Comparison of ENCODE assay signal across 9 cellular contexts in genomic region chr9:113654605-113655193, GRCh38.
DNase-seq lines count a peak whose midpoint lies in the region; ATAC-seq and TF ChIP-seq lines count a peak whose summit lies in the region.
"Had no signal": no experiment of that assay in that cellular context is flagged by ENCODE, and none has a peak within 500 bp of the region (broad histone marks: within the 10 kb centered on the region; RNA-seq: fewer than 3 reads in every experiment).

No MANE protein-coding gene starts in this region.

- 82% methylated on average over 7 of the region's 10 CpGs for WGBS in right lobe of liver (ENCODE audit: insufficient coverage, low coverage, low lambda C conversion rate, missing lambda C conversion rate)

- H3K9ac ChIP-seq in colonic mucosa (ENCODE audit: low read depth in 2 of 2, low read length in 2 of 2), result no peak overlapping the region
- no peak overlapping the region for H3K9ac ChIP-seq in skeletal muscle tissue (ENCODE audit: low read depth in 1 of 3, low read length in 3 of 3)

- no peaks in the 10 kb centered on the region for H3K27me3 ChIP-seq in colonic mucosa
- H3K27me3 ChIP-seq in right lobe of liver, result no peaks in the 10 kb centered on the region
- no peaks in the 10 kb centered on the region for H3K27me3 ChIP-seq in skeletal muscle tissue (ENCODE audit: control insufficient read depth in 3 of 3, insufficient read depth in 3 of 3, low read length in 3 of 3)

- peaks cover 5% of the 10 kb centered on the region; the same call in 1 of the 2 replicates for H3K27me3 Mint-ChIP-seq in HFFc6 (ENCODE audit: insufficient read depth)

- H3K36me3 ChIP-seq in colonic mucosa, result no peaks in the 10 kb centered on the region
- H3K36me3 ChIP-seq in right lobe of liver, result no peaks in the 10 kb centered on the region
- no peaks in the 10 kb centered on the region for H3K36me3 ChIP-seq in skeletal muscle tissue (ENCODE audit: control insufficient read depth in 3 of 3, insufficient read depth in 3 of 3, low read length in 3 of 3)

- peak overlapping the region; percentile 70 for H3K27ac Mint-ChIP-seq in HFFc6

- H3K4me3 ChIP-seq in colonic mucosa (no peak overlapping the region), right lobe of liver (no peak overlapping the region), skeletal muscle tissue (ENCODE audit: low read length in 3 of 3) (no peak overlapping the region)

- TF ChIP-seq POLR2A in right lobe of liver (IDR thresholded peaks at IDR 0.05), result no peak

- no peaks in the 10 kb centered on the region for H3K4me1 ChIP-seq in colonic mucosa
- H3K4me1 ChIP-seq in right lobe of liver, result peaks cover 0 to 27% (median 7%) of the 10 kb centered on the region in 4 donors
- H3K4me1 ChIP-seq in skeletal muscle tissue (ENCODE audit: control insufficient read depth in 3 of 3, insufficient read depth in 3 of 3, low read length in 3 of 3), result peaks cover 30 to 40% (median 34%) of the 10 kb centered on the region in 3 donors

- peaks cover 67% of the 10 kb centered on the region for H3K4me1 Mint-ChIP-seq in HFFc6 (ENCODE audit: low read depth)

- H3K36me3 Mint-ChIP-seq in HFFc6 (ENCODE audit: low read depth), result no peaks in the 10 kb centered on the region

- DNase-seq in HFFc6 (no peak), colonic mucosa (no peak), right lobe of liver (peak in 2 of 3 donors; percentile 47 to 49), occipital lobe (lab: John Stamatoyannopoulos, UW) (no peak), AML-193 (lab: John Stamatoyannopoulos, UW) (no peak), NCI-H146 treated with DMSO at 0.1 percent for 48 hours (lab: John Stamatoyannopoulos, UW; ENCODE audit: unreplicated experiment) (no peak), NCI-H1694 (lab: John Stamatoyannopoulos, UW) (no peak)

- H3K27ac ChIP-seq in colonic mucosa, result peak overlapping the region; percentile 24
- H3K27ac ChIP-seq in right lobe of liver, result peak overlapping the region; percentile 29 to 85 (median 35)
- peak overlapping the region; percentile 78 for H3K27ac ChIP-seq in skeletal muscle tissue (ENCODE audit: low read depth, low read length)

- H3K9me3 ChIP-seq in colonic mucosa (no peaks in the 10 kb centered on the region), right lobe of liver (no peaks in the 10 kb centered on the region), skeletal muscle tissue (ENCODE audit: control insufficient read depth in 3 of 3, low read length in 3 of 3) (no peaks in the 10 kb centered on the region)

- no peaks in the 10 kb centered on the region for H3K9me3 Mint-ChIP-seq in HFFc6
- H3K9me3 Mint-ChIP-seq: activated T-cell treated with anti-CD3 and anti-CD28 coated beads, Interleukin-2, amount 50 U/mL, for 4 hours had no signal

- intact Hi-C loops in colonic mucosa (cut with DNase I), result loop anchor here (1.0 to 10.0 kb wide), 4 partner anchors 63 to 380 kb away; partner anchors contain the start of genes CDC26, PRPF4 and RGS3
- intact Hi-C loops in right lobe of liver (cut with DNase I), result loop anchor here in 1 of 2 donors (5.0 kb wide), 1 partner anchor 62 kb away; no protein-coding TSS in a partner anchor

- no peak overlapping the region for H3K4me3 Mint-ChIP-seq in HFFc6
- H3K4me3 Mint-ChIP-seq: activated T-cell treated with anti-CD3 and anti-CD28 coated beads, Interleukin-2, amount 50 U/mL, for 4 hours had no signal

- TF ChIP-seq CTCF in HFFc6 (IDR thresholded peaks at IDR 0.05), result no peak
- TF ChIP-seq CTCF in colonic mucosa (IDR thresholded peaks at IDR 0.05), result no peak
- TF ChIP-seq CTCF in right lobe of liver (IDR thresholded peaks at IDR 0.05), result no peak

- ATAC-seq in right lobe of liver, result peak in 3 of 4 donors; percentile 3 to 31 (median 12)

Comparison
In these comparisons a context has a peak if more than half of its experiments do, and no peak if none do; other contexts are left out.
1. DNase-seq: peak in right lobe of liver (2 of 3); none in HFFc6 (single experiment), colonic mucosa (single experiment), occipital lobe (single experiment), AML-193 (0 of 2), NCI-H146 treated with DMSO at 0.1 percent for 48 hours (single experiment) and NCI-H1694 (single experiment).
2. H3K27ac ChIP-seq: peak in every context shown above with its lines; median percentile 78 in skeletal muscle tissue; 35 in right lobe of liver; 24 in colonic mucosa.